In the genomic region with DNA sequence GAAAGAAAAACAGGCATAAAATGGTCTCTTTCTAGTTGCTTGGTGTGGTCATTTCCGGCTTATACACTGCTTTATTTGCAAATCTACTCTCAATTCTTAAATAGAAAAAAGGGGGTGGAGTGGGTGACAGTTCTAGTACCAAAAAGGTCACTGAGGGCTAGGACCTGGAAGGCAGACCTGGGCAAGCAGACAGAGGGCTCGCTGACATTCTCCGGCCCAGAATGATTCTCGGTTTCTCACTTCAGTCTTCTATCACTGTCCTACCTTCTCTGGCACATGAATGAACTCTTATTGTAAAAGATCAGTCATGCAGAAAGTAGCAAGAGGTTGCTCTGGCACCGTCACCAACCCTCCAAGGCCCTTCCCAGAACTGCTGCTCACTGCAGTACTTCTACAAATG, we compare ENCODE assay signal across 10 cellular contexts. TPM values are rescaled to one million over a fixed set of nuclear protein-coding genes. Genes with fewer than 3 reads are reported as not detected.
DNase-seq lines count a peak whose midpoint lies in the region; ATAC-seq and TF ChIP-seq lines count a peak whose summit lies in the region.
"Had no signal": no experiment of that assay in that cellular context is flagged by ENCODE, and none has a peak within 500 bp of the region (broad histone marks: within the 10 kb centered on the region; RNA-seq: fewer than 3 reads in every experiment).

No MANE protein-coding gene starts in this region.

- no peak for TF ChIP-seq CTCF in nephron (IDR thresholded peaks at IDR 0.05; ENCODE audit: unreplicated experiment in 3 of 3)

- no peaks in the 10 kb centered on the region for H3K27me3 Mint-ChIP-seq in nephron (ENCODE audit: low read depth)
- H3K27me3 Mint-ChIP-seq in activated T-helper 17 cell treated with anti-CD3 and anti-CD28 coated beads, Interleukin-2, amount 50 U/mL, for 72 hours, result no peaks in the 10 kb centered on the region
- H3K27me3 Mint-ChIP-seq in activated CD8-positive, alpha-beta memory T cell treated with anti-CD3 and anti-CD28 coated beads, Interleukin-2, amount 10 ng/mL, durations not matched to agents 7 days and 5 days, result peaks cover 49% of the 10 kb centered on the region

- H3K9me2 ChIP-seq in GM23248 (ENCODE audit: insufficient read depth), result no peaks in the 10 kb centered on the region

- H4K20me1 ChIP-seq in GM23248 (ENCODE audit: insufficient read depth), result no peaks in the 10 kb centered on the region

- no peak overlapping the region for H2AFZ ChIP-seq in GM23248

- peaks cover 42% of the 10 kb centered on the region for H3F3A ChIP-seq in GM23248 (ENCODE audit: insufficient read depth)

- DNase-seq in NCI-H526 (lab: John Stamatoyannopoulos, UW) (peak; percentile 67 to 69), GM23248 (no peak), GM19240 (ENCODE audit: insufficient read length, low spot score) (no peak)
- no peak for DNase-seq in activated CD8-positive, alpha-beta memory T cell treated with anti-CD3 and anti-CD28 coated beads, Interleukin-2, amount 10 ng/mL, durations not matched to agents 7 days and 5 days
- DNase-seq: activated naive CD4-positive, alpha-beta T cell; glutamatergic neuron had no signal

- H3K4me1 ChIP-seq in GM23248 (ENCODE audit: insufficient read depth), result peaks cover 45% of the 10 kb centered on the region

- 97 to 100% methylated on average over 5 of the region's 5 CpGs for WGBS in GM23248 (ENCODE audit: low coverage in 1 of 2, low lambda C conversion rate in 2 of 2, missing lambda C conversion rate in 2 of 2), 2 experiments

- H3K4me3 ChIP-seq in GM23248, result no peak overlapping the region

- peaks cover 20% of the 10 kb centered on the region; the same call in 1 of the 2 replicates for H3K79me2 ChIP-seq in GM23248 (ENCODE audit: insufficient read depth)

- no peak overlapping the region for H3K9ac ChIP-seq in GM23248

- H3K4me2 ChIP-seq in GM23248 (ENCODE audit: unreplicated experiment), result no peak overlapping the region

- no peaks in the 10 kb centered on the region for H3K27me3 ChIP-seq in GM23248 (replicated peaks; ENCODE audit: insufficient read depth)

- no peaks in the 10 kb centered on the region for H3K9me3 ChIP-seq in GM23248 (ENCODE audit: low read depth)

- H3K36me3 ChIP-seq in GM23248 (ENCODE audit: low read depth), result no peaks in the 10 kb centered on the region

- no peak overlapping the region for H3K4me3 Mint-ChIP-seq in nephron
- no peak overlapping the region for H3K4me3 Mint-ChIP-seq in activated T-helper 17 cell treated with anti-CD3 and anti-CD28 coated beads, Interleukin-2, amount 50 U/mL, for 72 hours
- H3K4me3 Mint-ChIP-seq in activated CD8-positive, alpha-beta memory T cell treated with anti-CD3 and anti-CD28 coated beads, Interleukin-2, amount 10 ng/mL, durations not matched to agents 7 days and 5 days, result no peak overlapping the region

- peak overlapping the region; percentile 86 to 90 (median 86) for H3K27ac Mint-ChIP-seq in nephron
- H3K27ac Mint-ChIP-seq in activated T-helper 17 cell treated with anti-CD3 and anti-CD28 coated beads, Interleukin-2, amount 50 U/mL, for 72 hours, result no peak overlapping the region
- no peak overlapping the region for H3K27ac Mint-ChIP-seq in activated CD8-positive, alpha-beta memory T cell treated with anti-CD3 and anti-CD28 coated beads, Interleukin-2, amount 10 ng/mL, durations not matched to agents 7 days and 5 days

- ATAC-seq in GM18511 (IDR thresholded peaks at IDR 0.05; ENCODE audit: unreplicated experiment) (peak; percentile 80), HG03066 (IDR thresholded peaks at IDR 0.05; ENCODE audit: low read depth, unreplicated experiment) (peak; percentile 44)
- ATAC-seq in activated T-helper 17 cell treated with anti-CD3 and anti-CD28 coated beads, Interleukin-2, amount 50 U/mL, for 72 hours (replicated peaks), result no peak
- no peak for ATAC-seq in activated CD8-positive, alpha-beta memory T cell treated with anti-CD3 and anti-CD28 coated beads, Interleukin-2, amount 10 ng/mL, durations not matched to agents 7 days and 5 days

- no peaks in the 10 kb centered on the region for H3K9me3 Mint-ChIP-seq in nephron
- H3K9me3 Mint-ChIP-seq in activated T-helper 17 cell treated with anti-CD3 and anti-CD28 coated beads, Interleukin-2, amount 50 U/mL, for 72 hours, result no peaks in the 10 kb centered on the region
- H3K9me3 Mint-ChIP-seq in activated CD8-positive, alpha-beta memory T cell treated with anti-CD3 and anti-CD28 coated beads, Interleukin-2, amount 10 ng/mL, durations not matched to agents 7 days and 5 days (ENCODE audit: low read depth), result no peaks in the 10 kb centered on the region

- CTCF ChIA-PET in activated CD8-positive, alpha-beta memory T cell treated with anti-CD3 and anti-CD28 coated beads, Interleukin-2, amount 10 ng/mL, durations not matched to agents 7 days and 5 days (lab: Charles Lee), result interaction anchor here (1.6 kb wide), 1 partner anchor 75 kb away, joined by 3 read pairs; no protein-coding TSS in a partner anchor

- in situ Hi-C loops in GM23248 (cut with MboI), result no loop called here

- H3K36me3 Mint-ChIP-seq in nephron (ENCODE audit: low read depth), result peaks cover 41% of the 10 kb centered on the region
- H3K36me3 Mint-ChIP-seq in activated T-helper 17 cell treated with anti-CD3 and anti-CD28 coated beads, Interleukin-2, amount 50 U/mL, for 72 hours (ENCODE audit: low read depth), result no peaks in the 10 kb centered on the region
- H3K36me3 Mint-ChIP-seq in activated CD8-positive, alpha-beta memory T cell treated with anti-CD3 and anti-CD28 coated beads, Interleukin-2, amount 10 ng/mL, durations not matched to agents 7 days and 5 days, result no peaks in the 10 kb centered on the region

- H3K4me1 Mint-ChIP-seq in nephron, result peaks cover 23% of the 10 kb centered on the region
- peaks cover 5% of the 10 kb centered on the region for H3K4me1 Mint-ChIP-seq in activated T-helper 17 cell treated with anti-CD3 and anti-CD28 coated beads, Interleukin-2, amount 50 U/mL, for 72 hours
- peaks cover 16% of the 10 kb centered on the region for H3K4me1 Mint-ChIP-seq in activated CD8-positive, alpha-beta memory T cell treated with anti-CD3 and anti-CD28 coated beads, Interleukin-2, amount 10 ng/mL, durations not matched to agents 7 days and 5 days

- no peak overlapping the region for H3K27ac ChIP-seq in GM23248

RNA-seq across cellular contexts. Expression of gene MALSU1, which starts 54.0 kb away (rescaled TPM):
- 66.0 and 96.1 TPM in 2 replicates for total RNA-seq in GM23248 (2014; rRNA removed; shearing (Covaris generic))
- polyA plus RNA-seq in GM23248 (2016; fragmentation: Nextera tagmentation; extraction: Ambion mirVana), result 135 and 136 TPM in 2 replicates
- 10 to 100 TPM; 60.2 to 84.3 TPM for total RNA-seq in activated T-helper 17 cell treated with anti-CD3 and anti-CD28 coated beads, Interleukin-2, amount 50 U/mL, for 72 hours
- 10 to 100 TPM; 51.3 to 59.5 TPM for total RNA-seq in activated CD8-positive, alpha-beta memory T cell treated with anti-CD3 and anti-CD28 coated beads, Interleukin-2, amount 10 ng/mL, durations not matched to agents 7 days and 5 days

Comparison
In these comparisons a context has a peak if more than half of its experiments do, and no peak if none do; other contexts are left out.
1. ATAC-seq: peak in GM18511 (single experiment) and HG03066 (single experiment); none in activated T-helper 17 cell treated with anti-CD3 and anti-CD28 coated beads, Interleukin-2, amount 50 U/mL, for 72 hours (single experiment) and activated CD8-positive, alpha-beta memory T cell treated with anti-CD3 and anti-CD28 coated beads, Interleukin-2, amount 10 ng/mL, durations not matched to agents 7 days and 5 days (single experiment).
2. DNase-seq: peak in NCI-H526 (2 of 2); none in GM23248 (single experiment), GM19240 (single experiment) and activated CD8-positive, alpha-beta memory T cell treated with anti-CD3 and anti-CD28 coated beads, Interleukin-2, amount 10 ng/mL, durations not matched to agents 7 days and 5 days (single experiment).
3. H3K27ac Mint-ChIP-seq: peak in nephron (3 of 3); none in activated T-helper 17 cell treated with anti-CD3 and anti-CD28 coated beads, Interleukin-2, amount 50 U/mL, for 72 hours (single experiment) and activated CD8-positive, alpha-beta memory T cell treated with anti-CD3 and anti-CD28 coated beads, Interleukin-2, amount 10 ng/mL, durations not matched to agents 7 days and 5 days (single experiment).